Comparison of ENCODE assay signal across 8 cellular contexts in the genomic region with DNA sequence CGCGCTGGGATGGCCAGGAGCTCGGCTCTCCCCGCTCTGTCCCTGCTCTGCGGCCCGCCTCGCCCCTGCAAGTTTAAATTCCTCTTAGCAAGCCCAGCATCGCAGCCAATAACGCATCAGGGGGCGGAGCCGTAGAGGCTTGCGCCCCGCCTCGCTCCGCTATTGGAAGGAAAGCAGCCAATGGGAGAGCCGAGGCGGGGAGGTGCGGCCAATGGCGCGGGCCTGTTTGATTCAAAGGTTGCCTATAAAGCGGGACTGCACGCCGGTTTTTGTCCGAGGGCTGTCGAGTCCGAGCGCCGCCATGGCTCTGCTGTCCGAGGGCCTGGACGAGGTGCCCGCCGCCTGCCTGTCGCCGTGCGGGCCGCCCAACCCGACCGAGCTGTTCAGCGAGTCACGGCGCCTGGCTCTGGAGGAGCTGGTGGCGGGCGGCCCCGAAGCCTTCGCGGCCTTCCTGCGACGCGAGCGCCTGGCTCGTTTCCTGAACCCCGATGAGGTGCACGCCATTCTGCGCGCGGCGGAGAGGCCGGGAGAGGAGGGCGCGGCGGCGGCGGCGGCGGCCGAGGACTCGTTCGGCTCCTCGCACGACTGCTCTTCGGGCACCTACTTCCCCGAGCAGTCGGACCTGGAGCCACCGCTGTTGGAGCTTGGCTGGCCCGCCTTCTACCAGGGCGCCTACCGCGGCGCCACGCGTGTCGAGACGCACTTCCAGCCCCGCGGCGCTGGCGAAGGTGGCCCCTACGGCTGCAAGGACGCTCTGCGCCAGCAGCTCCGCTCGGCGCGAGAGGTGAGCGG. TPM values are rescaled to one million over a fixed set of nuclear protein-coding genes. Genes with fewer than 3 reads are reported as not detected.
DNase-seq lines count a peak whose midpoint lies in the region; ATAC-seq and TF ChIP-seq lines count a peak whose summit lies in the region.

A gene with protein sequence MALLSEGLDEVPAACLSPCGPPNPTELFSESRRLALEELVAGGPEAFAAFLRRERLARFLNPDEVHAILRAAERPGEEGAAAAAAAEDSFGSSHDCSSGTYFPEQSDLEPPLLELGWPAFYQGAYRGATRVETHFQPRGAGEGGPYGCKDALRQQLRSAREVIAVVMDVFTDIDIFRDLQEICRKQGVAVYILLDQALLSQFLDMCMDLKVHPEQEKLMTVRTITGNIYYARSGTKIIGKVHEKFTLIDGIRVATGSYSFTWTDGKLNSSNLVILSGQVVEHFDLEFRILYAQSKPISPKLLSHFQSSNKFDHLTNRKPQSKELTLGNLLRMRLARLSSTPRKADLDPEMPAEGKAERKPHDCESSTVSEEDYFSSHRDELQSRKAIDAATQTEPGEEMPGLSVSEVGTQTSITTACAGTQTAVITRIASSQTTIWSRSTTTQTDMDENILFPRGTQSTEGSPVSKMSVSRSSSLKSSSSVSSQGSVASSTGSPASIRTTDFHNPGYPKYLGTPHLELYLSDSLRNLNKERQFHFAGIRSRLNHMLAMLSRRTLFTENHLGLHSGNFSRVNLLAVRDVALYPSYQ (plus strand): TSS at position 276 of the 792 bp plus-strand sequence. CDS start 26 bp downstream, at position 302.

- no peaks in the 10 kb centered on the region for H3F3A ChIP-seq in GM23338 (replicated peaks; ENCODE audit: low read depth)

- peaks cover 38% of the 10 kb centered on the region for H4K20me1 ChIP-seq in GM23338 (replicated peaks; ENCODE audit: insufficient read depth)

- H3K79me2 ChIP-seq in GM23338 (replicated peaks; ENCODE audit: insufficient read depth), result peaks cover 48% of the 10 kb centered on the region

- H3K9me3 ChIP-seq in naive thymus-derived CD4-positive, alpha-beta T cell (ENCODE audit: control insufficient read depth in 2 of 3, low read length in 3 of 3), result no peaks in the 10 kb centered on the region

- H3K9me2 ChIP-seq in GM23338 (ENCODE audit: insufficient read depth), result no peaks in the 10 kb centered on the region

- no peaks in the 10 kb centered on the region; the same call in 1 of the 2 replicates for H3K36me3 ChIP-seq in GM23338 (ENCODE audit: insufficient read depth)
- no peaks in the 10 kb centered on the region for H3K36me3 ChIP-seq in naive thymus-derived CD4-positive, alpha-beta T cell (ENCODE audit: control insufficient read depth in 2 of 3, insufficient read depth in 3 of 3, low read length in 3 of 3)

- H3K4me3 ChIP-seq in GM23338, result peak within 1 kb of the TSS; percentile 94
- H3K4me3 ChIP-seq in naive thymus-derived CD4-positive, alpha-beta T cell (ENCODE audit: low read length), result peak within 1 kb of the TSS; percentile 61

- peak within 1 kb of the TSS; percentile 99 for H3K4me2 ChIP-seq in GM23338

- CTCF ChIA-PET in naive thymus-derived CD4-positive, alpha-beta T cell (lab: Charles Lee), result interaction anchor here (0.7 to 1.6 kb wide), 3 partner anchors 36 to 123 kb away, joined by 3 to 8 read pairs (median 8); a partner anchor contains a TSS

- H3K4me1 ChIP-seq in GM23338 (ENCODE audit: insufficient read depth), result peaks cover 22% of the 10 kb centered on the region
- peaks cover 5 to 22% of the 10 kb centered on the region in 2 donors for H3K4me1 ChIP-seq in naive thymus-derived CD4-positive, alpha-beta T cell (ENCODE audit: control insufficient read depth in 2 of 2, insufficient read depth in 2 of 2, low read length in 2 of 2)

- POLR2A ChIA-PET in naive thymus-derived CD4-positive, alpha-beta T cell (lab: Charles Lee), result interaction anchor here (4.1 kb wide), 1 partner anchor 35 kb away, joined by 24 read pairs; a partner anchor contains a TSS

- no peak within 1 kb of the TSS for H2AFZ ChIP-seq in GM23338

- peaks cover 22% of the 10 kb centered on the region for H3K4me1 Mint-ChIP-seq in GM23338
- peaks cover 36% of the 10 kb centered on the region for H3K4me1 Mint-ChIP-seq in activated T-cell treated with anti-CD3 and anti-CD28 coated beads, Interleukin-2, amount 50 U/mL, for 72 hours (ENCODE audit: low read depth)
- peaks cover 6 to 43% (median 17%) of the 10 kb centered on the region in 7 donors for H3K4me1 Mint-ChIP-seq in naive thymus-derived CD4-positive, alpha-beta T cell
- peaks cover 35% of the 10 kb centered on the region for H3K4me1 Mint-ChIP-seq in stimulated activated memory B cell treated with anti-CD40 and anti-IgM and Interleukin-4, amounts not matched to agents 10 μg/mL and 1 μg/mL and 100 μg/mL, for 72 hours

- H3K36me3 Mint-ChIP-seq in GM23338 (ENCODE audit: low read depth), result peaks cover 19% of the 10 kb centered on the region
- peaks cover 4 to 5% of the 10 kb centered on the region in 2 donors for H3K36me3 Mint-ChIP-seq in activated T-cell treated with anti-CD3 and anti-CD28 coated beads, Interleukin-2, amount 50 U/mL, for 72 hours (ENCODE audit: insufficient read depth in 2 of 2)
- H3K36me3 Mint-ChIP-seq in naive thymus-derived CD4-positive, alpha-beta T cell, result peaks cover 0 to 8% (median 0%) of the 10 kb centered on the region in 5 donors
- H3K36me3 Mint-ChIP-seq in stimulated activated memory B cell treated with anti-CD40 and anti-IgM and Interleukin-4, amounts not matched to agents 10 μg/mL and 1 μg/mL and 100 μg/mL, for 72 hours, result no peaks in the 10 kb centered on the region

- H3K9me3 Mint-ChIP-seq in GM23338, result no peaks in the 10 kb centered on the region
- no peaks in the 10 kb centered on the region for H3K9me3 Mint-ChIP-seq in activated T-cell treated with anti-CD3 and anti-CD28 coated beads, Interleukin-2, amount 50 U/mL, for 72 hours
- no peaks in the 10 kb centered on the region for H3K9me3 Mint-ChIP-seq in naive thymus-derived CD4-positive, alpha-beta T cell
- H3K9me3 Mint-ChIP-seq in stimulated activated memory B cell treated with anti-CD40 and anti-IgM and Interleukin-4, amounts not matched to agents 10 μg/mL and 1 μg/mL and 100 μg/mL, for 72 hours, result no peaks in the 10 kb centered on the region

- no peak within 1 kb of the TSS for H3K27ac ChIP-seq in GM23338 (ENCODE audit: low read depth)
- peak within 1 kb of the TSS; percentile 64 for H3K27ac ChIP-seq in naive thymus-derived CD4-positive, alpha-beta T cell (ENCODE audit: low read depth, low read length)

- DNase-seq in Daoy (ENCODE audit: low read depth) (peak; percentile 97), GM23338 (ENCODE audit: low spot score) (peak; percentile 100), Kasumi-1 (lab: John Stamatoyannopoulos, UW) (peak; percentile 97), RKO (ENCODE audit: low spot score) (peak; percentile 99), fibroblast of gingiva (ENCODE audit: low read depth) (peak; percentile 98)
- DNase-seq in activated T-cell treated with anti-CD3 and anti-CD28 coated beads, Interleukin-2, amount 50 U/mL, for 72 hours, result peak; percentile 95 to 96
- DNase-seq in naive thymus-derived CD4-positive, alpha-beta T cell, result peak; percentile 86 to 98 (median 92)

- intact Hi-C loops in naive thymus-derived CD4-positive, alpha-beta T cell (cut with micrococcal nuclease), result loop anchor here (1.0 to 2.0 kb wide), 6 partner anchors 36 to 178 kb away; a partner anchor contains a TSS

- H3K4me3 Mint-ChIP-seq in GM23338, result peak within 1 kb of the TSS; percentile 90
- peak within 1 kb of the TSS; percentile 72 to 81 for H3K4me3 Mint-ChIP-seq in activated T-cell treated with anti-CD3 and anti-CD28 coated beads, Interleukin-2, amount 50 U/mL, for 72 hours
- H3K4me3 Mint-ChIP-seq in naive thymus-derived CD4-positive, alpha-beta T cell, result peak within 1 kb of the TSS; percentile 76 to 90 (median 80)
- H3K4me3 Mint-ChIP-seq in stimulated activated memory B cell treated with anti-CD40 and anti-IgM and Interleukin-4, amounts not matched to agents 10 μg/mL and 1 μg/mL and 100 μg/mL, for 72 hours, result peak within 1 kb of the TSS; percentile 58

- no peaks in the 10 kb centered on the region for H3K27me3 ChIP-seq in GM23338 (ENCODE audit: insufficient read depth)
- H3K27me3 ChIP-seq in naive thymus-derived CD4-positive, alpha-beta T cell (ENCODE audit: control insufficient read depth in 2 of 2, insufficient read depth in 2 of 2, low read length in 2 of 2), result no peaks in the 10 kb centered on the region

- TF ChIP-seq CTCF in GM23338 (conservative IDR thresholded peaks at IDR 0.05; ENCODE audit: low read depth in 2 of 2), result no peak

- peak; percentile 90 for ATAC-seq in GM23338
- peak; percentile 92 to 94 for ATAC-seq in activated T-cell treated with anti-CD3 and anti-CD28 coated beads, Interleukin-2, amount 50 U/mL, for 72 hours (replicated peaks in 1 of 2)
- ATAC-seq in naive thymus-derived CD4-positive, alpha-beta T cell, result peak; percentile 97
- peak; percentile 98 for ATAC-seq in stimulated activated memory B cell treated with anti-CD40 and anti-IgM and Interleukin-4, amounts not matched to agents 10 μg/mL and 1 μg/mL and 100 μg/mL, for 72 hours

- no peak within 1 kb of the TSS for H3K27ac Mint-ChIP-seq in GM23338
- H3K27ac Mint-ChIP-seq in activated T-cell treated with anti-CD3 and anti-CD28 coated beads, Interleukin-2, amount 50 U/mL, for 72 hours, result peak within 1 kb of the TSS; percentile 77
- H3K27ac Mint-ChIP-seq in naive thymus-derived CD4-positive, alpha-beta T cell, result peak within 1 kb of the TSS in 8 of 9 donors; percentile 27 to 83 (median 72)
- H3K27ac Mint-ChIP-seq in stimulated activated memory B cell treated with anti-CD40 and anti-IgM and Interleukin-4, amounts not matched to agents 10 μg/mL and 1 μg/mL and 100 μg/mL, for 72 hours, result peak within 1 kb of the TSS; percentile 14

- H3K27me3 Mint-ChIP-seq in GM23338 (ENCODE audit: insufficient read depth, low read depth, poor library complexity), result peaks cover 10% of the 10 kb centered on the region
- H3K27me3 Mint-ChIP-seq in activated T-cell treated with anti-CD3 and anti-CD28 coated beads, Interleukin-2, amount 50 U/mL, for 72 hours (ENCODE audit: low read depth), result no peaks in the 10 kb centered on the region
- H3K27me3 Mint-ChIP-seq in naive thymus-derived CD4-positive, alpha-beta T cell, result no peaks in the 10 kb centered on the region
- peaks cover 24% of the 10 kb centered on the region for H3K27me3 Mint-ChIP-seq in stimulated activated memory B cell treated with anti-CD40 and anti-IgM and Interleukin-4, amounts not matched to agents 10 μg/mL and 1 μg/mL and 100 μg/mL, for 72 hours

TF ChIP-seq in GM23338, 12 proteins besides CTCF, POLR2A, EP300 and RAD21 (continues in another document):
- TF ChIP-seq NANOG (IDR thresholded peaks at IDR 0.05; ENCODE audit: borderline replicate concordance), result no peak
- peak; percentile 98 for TF ChIP-seq POLR2AphosphoS5 (IDR thresholded peaks at IDR 0.05; ENCODE audit: low read depth)
- TF ChIP-seq CREB1 (CRISPR knock-in tag; IDR thresholded peaks at IDR 0.05; ENCODE audit: low read depth), result 0 out of 2 replicates have a peak, but pooled peaks have one; percentile 0

RNA-seq across cellular contexts. Expression of the gene that starts here (rescaled TPM):
- total RNA-seq in Daoy (2014; rRNA removed; shearing (Covaris generic)), result 73.0 and 84.1 TPM in 2 replicates
- 81.6 and 91.3 TPM in 2 replicates for total RNA-seq in GM23338 (2014; rRNA removed; shearing (Covaris generic))
- 31.1 and 33.3 TPM in 2 replicates for polyA plus RNA-seq in GM23338 (2016; fragmentation: Nextera tagmentation; extraction: Ambion mirVana)
- 10 to 100 TPM; 10.4 to 10.5 TPM for total RNA-seq in activated T-cell treated with anti-CD3 and anti-CD28 coated beads, Interleukin-2, amount 50 U/mL, for 72 hours
- total RNA-seq in naive thymus-derived CD4-positive, alpha-beta T cell, result 10 to 100 TPM in 1 of 5 experiments, 1 to 10 TPM in 4; 1.4 to 11.1 (median 1.8) TPM
- 1 to 10 TPM in 1 of 2 donors, under 1 TPM in 1; 0.82 to 2.0 TPM for polyA plus RNA-seq in naive thymus-derived CD4-positive, alpha-beta T cell

Comparison
In these comparisons a context has a peak if more than half of its experiments do, and no peak if none do; other contexts are left out.
1. RNA of the gene that starts here (polyA plus RNA-seq): 31.1 to 33.3 TPM in GM23338; 0.82 to 2.0 TPM in naive thymus-derived CD4-positive, alpha-beta T cell; every median in the first group is over 10 times any median in the second.
2. Peak in every context shown above with its lines, with median percentiles within 50 percentile points of each other: DNase-seq, ATAC-seq and H3K4me3 Mint-ChIP-seq.